ENCODE assay signal across 11 cellular contexts in genomic region chr2:10452334-10452733, GRCh38. TPM values are rescaled to one million over a fixed set of nuclear protein-coding genes. Genes with fewer than 3 reads are reported as not detected.
DNase-seq lines count a peak whose midpoint lies in the region; ATAC-seq and TF ChIP-seq lines count a peak whose summit lies in the region.
"Had no signal": no experiment of that assay in that cellular context is flagged by ENCODE, and none has a peak within 500 bp of the region (broad histone marks: within the 10 kb centered on the region; RNA-seq: fewer than 3 reads in every experiment).

No MANE protein-coding gene starts in this region.

- ATAC-seq in SK-N-SH treated with all-trans-retinoic acid at 6 μM for 48 hours (peak; percentile 4; the same call in 2 of the 3 replicates), HG02973 (IDR thresholded peaks at IDR 0.05; ENCODE audit: unreplicated experiment) (no peak), HG03139 (IDR thresholded peaks at IDR 0.05; ENCODE audit: unreplicated experiment) (no peak)
- ATAC-seq: heart right ventricle had no signal

- DNase-seq in AG08396 (ENCODE audit: low spot score) (peak; percentile 83), HT-29 (ENCODE audit: low spot score) (peak; percentile 77), kidney glomerular epithelial cell (lab: John Stamatoyannopoulos, UW) (peak; percentile 41), hypothalamus (lab: John Stamatoyannopoulos, UW) (no peak)
- DNase-seq in effector CD4-positive, alpha-beta T cell = no peak
- DNase-seq: activated CD8-positive, alpha-beta memory T cell treated with anti-CD3 and anti-CD28 coated beads, Interleukin-2, amount 50 U/mL, for 4 hours; GDM1; heart right ventricle had no signal

TF ChIP-seq in SK-N-SH treated with all-trans-retinoic acid at 6 μM for 48 hours, 23 proteins besides CTCF, POLR2A, EP300 and RAD21:
- TF ChIP-seq POU6F1 (CRISPR knock-in tag; IDR thresholded peaks at IDR 0.05; ENCODE audit: borderline replicate concordance, low read depth) (no peak), TSHZ2 (CRISPR knock-in tag; IDR thresholded peaks at IDR 0.05) (no peak), OSR1 (CRISPR knock-in tag; IDR thresholded peaks at IDR 0.05) (no peak), PATZ1 (CRISPR knock-in tag; IDR thresholded peaks at IDR 0.05; ENCODE audit: borderline replicate concordance) (no peak), ISL1 (CRISPR knock-in tag; IDR thresholded peaks at IDR 0.05) (no peak), PPARA (CRISPR knock-in tag; IDR thresholded peaks at IDR 0.05; ENCODE audit: borderline replicate concordance) (no peak), ESRRG (CRISPR knock-in tag; IDR thresholded peaks at IDR 0.05) (no peak), CSDC2 (CRISPR knock-in tag; IDR thresholded peaks at IDR 0.05) (no peak), BACH2 (CRISPR knock-in tag; IDR thresholded peaks at IDR 0.05; ENCODE audit: borderline replicate concordance) (no peak), ZFP30 (CRISPR knock-in tag; IDR thresholded peaks at IDR 0.05) (no peak), ARNTL (CRISPR knock-in tag; IDR thresholded peaks at IDR 0.05; ENCODE audit: borderline replicate concordance, low read depth) (no peak), ZC3H10 (CRISPR knock-in tag; IDR thresholded peaks at IDR 0.05) (no peak), ZFP3 (CRISPR knock-in tag; IDR thresholded peaks at IDR 0.05) (no peak), GLIS3 (CRISPR knock-in tag; IDR thresholded peaks at IDR 0.05) (no peak), RARB (CRISPR knock-in tag; IDR thresholded peaks at IDR 0.05) (no peak), TOX (CRISPR knock-in tag; IDR thresholded peaks at IDR 0.05; ENCODE audit: borderline replicate concordance) (no peak), TCF4 (CRISPR knock-in tag; IDR thresholded peaks at IDR 0.05; ENCODE audit: borderline replicate concordance) (no peak), SNAI2 (CRISPR knock-in tag; IDR thresholded peaks at IDR 0.05) (no peak)
- TF ChIP-seq, protein P1, sequence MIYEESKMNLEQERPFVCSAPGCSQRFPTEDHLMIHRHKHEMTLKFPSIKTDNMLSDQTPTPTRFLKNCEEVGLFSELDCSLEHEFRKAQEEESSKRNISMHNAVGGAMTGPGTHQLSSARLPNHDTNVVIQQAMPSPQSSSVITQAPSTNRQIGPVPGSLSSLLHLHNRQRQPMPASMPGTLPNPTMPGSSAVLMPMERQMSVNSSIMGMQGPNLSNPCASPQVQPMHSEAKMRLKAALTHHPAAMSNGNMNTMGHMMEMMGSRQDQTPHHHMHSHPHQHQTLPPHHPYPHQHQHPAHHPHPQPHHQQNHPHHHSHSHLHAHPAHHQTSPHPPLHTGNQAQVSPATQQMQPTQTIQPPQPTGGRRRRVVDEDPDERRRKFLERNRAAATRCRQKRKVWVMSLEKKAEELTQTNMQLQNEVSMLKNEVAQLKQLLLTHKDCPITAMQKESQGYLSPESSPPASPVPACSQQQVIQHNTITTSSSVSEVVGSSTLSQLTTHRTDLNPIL (CRISPR knock-in tag; IDR thresholded peaks at IDR 0.05; ENCODE audit: low read depth) = no peak
- TF ChIP-seq, protein P2, sequence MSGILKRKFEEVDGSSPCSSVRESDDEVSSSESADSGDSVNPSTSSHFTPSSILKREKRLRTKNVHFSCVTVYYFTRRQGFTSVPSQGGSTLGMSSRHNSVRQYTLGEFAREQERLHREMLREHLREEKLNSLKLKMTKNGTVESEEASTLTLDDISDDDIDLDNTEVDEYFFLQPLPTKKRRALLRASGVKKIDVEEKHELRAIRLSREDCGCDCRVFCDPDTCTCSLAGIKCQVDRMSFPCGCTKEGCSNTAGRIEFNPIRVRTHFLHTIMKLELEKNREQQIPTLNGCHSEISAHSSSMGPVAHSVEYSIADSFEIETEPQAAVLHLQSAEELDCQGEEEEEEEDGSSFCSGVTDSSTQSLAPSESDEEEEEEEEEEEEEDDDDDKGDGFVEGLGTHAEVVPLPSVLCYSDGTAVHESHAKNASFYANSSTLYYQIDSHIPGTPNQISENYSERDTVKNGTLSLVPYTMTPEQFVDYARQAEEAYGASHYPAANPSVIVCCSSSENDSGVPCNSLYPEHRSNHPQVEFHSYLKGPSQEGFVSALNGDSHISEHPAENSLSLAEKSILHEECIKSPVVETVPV (CRISPR knock-in tag; IDR thresholded peaks at IDR 0.05) = no peak

RNA-seq across cellular contexts. Expression of gene ODC1, which starts 4.2 kb away (rescaled TPM):
- total RNA-seq in HT-29 (2014; rRNA removed; shearing (Covaris generic)) = 323 and 427 TPM in 2 replicates

Comparison
In these comparisons a context has a peak if more than half of its experiments do, and no peak if none do; other contexts are left out.
1. DNase-seq: peak in AG08396 (single experiment), HT-29 (single experiment) and kidney glomerular epithelial cell (single experiment); none in hypothalamus (0 of 51) and effector CD4-positive, alpha-beta T cell (single experiment).